1 cellular context compared by ENCODE assay signal in genomic region chr12:132723015-132723763, GRCh38.
TF ChIP-seq lines count a peak whose summit lies in the region.

No MANE protein-coding gene starts in this region.

TF ChIP-seq in K562, 482 proteins besides CTCF, POLR2A, EP300 and RAD21:
- TF ChIP-seq NRF1 (conservative IDR thresholded peaks at IDR 0.05 in 1 of 2, IDR thresholded peaks at IDR 0.05 in 1 of 2) (peak; percentile 28 to 31; a peak in 2 of 4 replicates), RBFOX2 (IDR thresholded peaks at IDR 0.05; ENCODE audit: low read depth, low read length) (peak; percentile 26; the same call in 1 of the 2 replicates), ZNF121 (CRISPR knock-in tag; conservative IDR thresholded peaks at IDR 0.05) (0 out of 2 replicates have a peak, but pooled peaks have one; percentile 5), FOSL1 (tag; conservative IDR thresholded peaks at IDR 0.05) (peak; percentile 65; the same call in 1 of the 2 replicates), POLR2G (IDR thresholded peaks at IDR 0.05; ENCODE audit: low read depth, low read length) (peak; percentile 75), CREM (IDR thresholded peaks at IDR 0.05; ENCODE audit: low read depth) (peak; percentile 66), RBM22 (IDR thresholded peaks at IDR 0.05; ENCODE audit: low read depth, low read length, poor library complexity, severe bottlenecking) (peak; percentile 78), PCBP1 (IDR thresholded peaks at IDR 0.05; ENCODE audit: low read depth, low read length, poor library complexity, severe bottlenecking) (no peak), SPI1 (IDR thresholded peaks at IDR 0.05; ENCODE audit: borderline replicate concordance, low read depth, low read length) (peak; percentile 61), MITF (IDR thresholded peaks at IDR 0.05) (no peak), TFAP4 (CRISPR knock-in tag; IDR thresholded peaks at IDR 0.05; ENCODE audit: borderline replicate concordance) (peak; percentile 48; the same call in 1 of the 2 replicates)
